ENCODE assay signal across 26 cellular contexts in the genomic region with DNA sequence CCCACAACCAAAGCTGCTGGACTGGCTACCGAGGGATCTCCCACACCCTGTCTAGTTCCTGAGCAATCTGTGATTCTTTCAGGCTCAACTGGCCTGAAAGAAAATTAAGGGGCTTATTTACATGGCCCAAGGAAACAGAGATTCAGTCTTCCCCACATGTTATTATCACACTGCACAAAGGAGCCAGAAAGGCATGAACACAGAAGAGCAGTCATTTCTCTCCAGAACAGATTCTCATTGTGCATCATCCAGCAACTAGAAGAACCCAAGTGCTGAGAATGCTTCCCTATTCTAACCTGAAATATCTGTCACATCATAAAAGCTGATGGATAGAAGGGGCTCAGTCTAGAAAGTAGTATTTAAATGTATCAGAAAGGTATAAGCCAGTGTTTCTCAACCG.
"Had no signal": no experiment of that assay in that cellular context is flagged by ENCODE, and none has a peak within 500 bp of the region (broad histone marks: within the 10 kb centered on the region; RNA-seq: fewer than 3 reads in every experiment).

No MANE protein-coding gene starts in this region.

- H3K27me3 ChIP-seq: ascending aorta, brain microvascular endothelial cell, esophagus muscularis mucosa, gastrocnemius medialis had no signal

- H3K36me3 ChIP-seq: ascending aorta, brain microvascular endothelial cell, esophagus muscularis mucosa, gastrocnemius medialis, WERI-Rb-1 had no signal

- H3K9me3 ChIP-seq: ascending aorta, esophagus muscularis mucosa, gastrocnemius medialis had no signal

- DNase-seq: activated B cell treated with CpG ODN at 0.5 μM for 24 hours; activated CD4-positive, alpha-beta memory T cell treated with anti-CD3 and anti-CD28 coated beads for 36 hours; activated CD4-positive, alpha-beta T cell treated with anti-CD3 and anti-CD28 coated beads for 48 hours; activated CD8-positive, alpha-beta memory T cell treated with anti-CD3 and anti-CD28 coated beads, Interleukin-2, amount 50 U/mL, for 48 hours; activated gamma-delta T cell; activated naive CD4-positive, alpha-beta T cell; activated naive CD4-positive, alpha-beta T cell treated with anti-CD3 and anti-CD28 coated beads, Interleukin-2, amount 10 ng/mL, durations not matched to agents 7 days and 5 days; activated naive CD8-positive, alpha-beta T cell treated with anti-CD3 and anti-CD28 coated beads, Interleukin-2, amount 10 ng/mL, durations not matched to agents 7 days and 5 days; activated T-cell treated with anti-CD3 and anti-CD28 coated beads for 4 hours; activated T-cell treated with anti-CD3 and anti-CD28 coated beads, Interleukin-2, amount 50 U/mL, for 24 hours; activated T-cell treated with anti-CD3 and anti-CD28 coated beads, Interleukin-2, amount 50 U/mL, for 72 hours; brain microvascular endothelial cell; effector CD4-positive, alpha-beta T cell; effector memory CD8-positive, alpha-beta T cell; erythroblast; foreskin keratinocyte; gastrocnemius medialis; T-helper 1 cell; T-helper 17 cell; T1000; WERI-Rb-1 had no signal

- H3K4me3 ChIP-seq: ascending aorta, coronary artery, esophagus muscularis mucosa, gastrocnemius medialis had no signal

- H3K4me1 ChIP-seq: ascending aorta, esophagus muscularis mucosa, foreskin keratinocyte, gastrocnemius medialis had no signal

- ATAC-seq: activated CD4-positive, CD25-positive, alpha-beta regulatory T cell treated with anti-CD3 and anti-CD28 coated beads, Interleukin-2, amount 50 U/mL, for 24 hours; activated naive CD4-positive, alpha-beta T cell treated with anti-CD3 and anti-CD28 coated beads, Interleukin-2, amount 50 U/mL, for 72 hours; activated T-cell treated with anti-CD3 and anti-CD28 coated beads, Interleukin-2, amount 50 U/mL, for 72 hours; effector memory CD8-positive, alpha-beta T cell; foreskin keratinocyte; gastrocnemius medialis; T-helper 17 cell had no signal

- H3K27ac ChIP-seq: ascending aorta, brain microvascular endothelial cell, coronary artery, esophagus muscularis mucosa, foreskin keratinocyte, gastrocnemius medialis, WERI-Rb-1 had no signal
